ENCODE assay signal across 15 cellular contexts in the genomic region with DNA sequence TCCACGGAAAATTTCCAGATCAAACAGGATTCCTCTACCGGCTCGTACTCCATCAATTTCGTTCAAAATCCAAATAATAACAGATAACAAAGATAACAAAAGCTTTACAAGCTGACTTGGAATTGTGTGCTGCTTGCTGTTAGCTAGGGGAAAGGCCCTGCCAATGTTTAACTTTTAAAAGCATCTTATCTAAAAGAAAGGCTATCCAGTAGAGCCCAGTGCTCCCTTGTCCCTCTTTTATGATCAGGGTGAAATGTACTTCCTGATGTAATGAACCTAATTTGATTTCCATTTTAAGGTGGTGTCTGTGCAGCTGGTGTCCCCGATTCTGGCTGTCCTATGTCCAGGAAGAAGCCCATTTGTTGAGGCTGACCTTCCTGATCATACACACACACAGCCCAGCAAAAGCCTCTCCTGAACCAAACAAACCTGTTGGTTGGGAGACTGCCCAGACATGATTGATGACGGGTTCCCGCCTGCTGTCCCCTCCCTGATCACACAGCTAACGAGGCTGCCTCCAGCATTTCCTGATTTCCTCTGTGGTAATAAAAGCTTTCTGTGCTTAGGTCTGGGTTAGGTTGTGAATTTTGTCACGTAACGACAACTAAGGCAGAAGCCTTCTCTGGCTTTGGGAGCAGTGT. TPM values are rescaled to one million over a fixed set of nuclear protein-coding genes. Genes with fewer than 3 reads are reported as not detected.
DNase-seq lines count a peak whose midpoint lies in the region; ATAC-seq and TF ChIP-seq lines count a peak whose summit lies in the region.
"Had no signal": no experiment of that assay in that cellular context is flagged by ENCODE, and none has a peak within 500 bp of the region (broad histone marks: within the 10 kb centered on the region; RNA-seq: fewer than 3 reads in every experiment).

No MANE protein-coding gene starts in this region.

- peaks cover 10% of the 10 kb centered on the region for H3K4me1 Mint-ChIP-seq in stimulated activated effector memory CD8-positive, alpha-beta T cell treated with anti-CD3 and anti-CD28 coated beads, Interleukin-12 subunit alpha, Interleukin-12 subunit beta, amount 100 ng/mL, for 72 hours

- H3K27ac Mint-ChIP-seq in stimulated activated effector memory CD8-positive, alpha-beta T cell treated with anti-CD3 and anti-CD28 coated beads, Interleukin-12 subunit alpha, Interleukin-12 subunit beta, amount 100 ng/mL, for 72 hours: peak overlapping the region; percentile 64

- DNase-seq in NCI-H748 (lab: John Stamatoyannopoulos, UW; ENCODE audit: unreplicated experiment): peak; percentile 18
- no peak for DNase-seq in NCI-H748 treated with DMSO at 0.1 percent for 48 hours (lab: John Stamatoyannopoulos, UW)
- peak; percentile 89 for DNase-seq in RWPE1 (ENCODE audit: low spot score)
- DNase-seq in iPS-NIHi11 (ENCODE audit: low spot score): peak; percentile 49
- no peak for DNase-seq in stimulated activated effector memory CD8-positive, alpha-beta T cell treated with anti-CD3 and anti-CD28 coated beads, Interleukin-12 subunit alpha, Interleukin-12 subunit beta, amount 100 ng/mL, for 72 hours (ENCODE audit: low spot score in 2 of 2)
- no peak for DNase-seq in cerebellum (ENCODE audit: low spot score)
- no peak for DNase-seq in activated CD4-positive, CD25-positive, alpha-beta regulatory T cell (lab: John Stamatoyannopoulos, UW)
- no peak for DNase-seq in NK-92 treated with Interleukin-12 subunit alpha and Interleukin-12 subunit beta, amount 100 ng/mL, for 24 hours (lab: John Stamatoyannopoulos, UW)
- DNase-seq: activated CD8-positive, alpha-beta memory T cell treated with anti-CD3 and anti-CD28 coated beads, Interleukin-2, amount 50 U/mL, for 48 hours; amygdala; head of caudate nucleus; MM.1S; SHP77; uterus had no signal

- H3K9me3 Mint-ChIP-seq in stimulated activated effector memory CD8-positive, alpha-beta T cell treated with anti-CD3 and anti-CD28 coated beads, Interleukin-12 subunit alpha, Interleukin-12 subunit beta, amount 100 ng/mL, for 72 hours: no peaks in the 10 kb centered on the region

- no peak overlapping the region for H3K27ac ChIP-seq in RWPE1
- H3K27ac ChIP-seq: A549, uterus had no signal

- ATAC-seq in stimulated activated effector memory CD8-positive, alpha-beta T cell treated with anti-CD3 and anti-CD28 coated beads, Interleukin-12 subunit alpha, Interleukin-12 subunit beta, amount 100 ng/mL, for 72 hours: no peak
- ATAC-seq: A549 had no signal

- peaks cover 67% of the 10 kb centered on the region for H3K36me3 Mint-ChIP-seq in stimulated activated effector memory CD8-positive, alpha-beta T cell treated with anti-CD3 and anti-CD28 coated beads, Interleukin-12 subunit alpha, Interleukin-12 subunit beta, amount 100 ng/mL, for 72 hours

- H3K4me3 Mint-ChIP-seq in stimulated activated effector memory CD8-positive, alpha-beta T cell treated with anti-CD3 and anti-CD28 coated beads, Interleukin-12 subunit alpha, Interleukin-12 subunit beta, amount 100 ng/mL, for 72 hours: no peak overlapping the region

- CTCF ChIA-PET in RWPE1 (lab: Yijun Ruan, JAX): interaction anchor here (0.6 kb wide), 1 partner anchor 46 kb away, joined by 3 read pairs; no protein-coding TSS in a partner anchor

- POLR2A ChIA-PET in RWPE1 (lab: Yijun Ruan, JAX; ENCODE audit: low non-redundant PET): interaction anchor here (0.6 kb wide), 2 partner anchors 16 to 354 kb away, joined by 3 to 12 read pairs; a partner anchor contains a TSS

- no peak for TF ChIP-seq CTCF in RWPE1 (conservative IDR thresholded peaks at IDR 0.05; ENCODE audit: low read depth)

RNA-seq across cellular contexts. Expression of a gene that starts 54.2 kb away (rescaled TPM):
- total RNA-seq in cerebellum: 48.8 TPM

RNA-seq across cellular contexts. Expression of a gene that starts 56.2 kb away (rescaled TPM):
- 29.3 TPM for total RNA-seq in cerebellum

Comparison
In these comparisons a context has a peak if more than half of its experiments do, and no peak if none do; other contexts are left out.
1. DNase-seq: peak in NCI-H748 (single experiment), RWPE1 (single experiment) and iPS-NIHi11 (single experiment); none in NCI-H748 treated with DMSO at 0.1 percent for 48 hours (single experiment), stimulated activated effector memory CD8-positive, alpha-beta T cell treated with anti-CD3 and anti-CD28 coated beads, Interleukin-12 subunit alpha, Interleukin-12 subunit beta, amount 100 ng/mL, for 72 hours (0 of 2), cerebellum (single experiment), activated CD4-positive, CD25-positive, alpha-beta regulatory T cell (0 of 4) and NK-92 treated with Interleukin-12 subunit alpha and Interleukin-12 subunit beta, amount 100 ng/mL, for 24 hours (single experiment).